26 cellular contexts compared by ENCODE assay signal in genomic region chr19:16914421-16914820, GRCh38. TPM values are rescaled to one million over a fixed set of nuclear protein-coding genes. Genes with fewer than 3 reads are reported as not detected.
DNase-seq lines count a peak whose midpoint lies in the region; ATAC-seq, FAIRE-seq and TF ChIP-seq lines count a peak whose summit lies in the region.
"Had no signal": no experiment of that assay in that cellular context is flagged by ENCODE, and none has a peak within 500 bp of the region (broad histone marks: within the 10 kb centered on the region; RNA-seq: fewer than 3 reads in every experiment).

No MANE protein-coding gene starts in this region.

- peak; percentile 46 for DNase-seq in activated effector memory CD4-positive, alpha-beta T cell treated with anti-CD3 and anti-CD28 coated beads, Interleukin-2, amount 50 U/mL, for 16 hours
- no peak for DNase-seq in activated effector memory CD4-positive, alpha-beta T cell treated with Interleukin-2 at 50 U/mL for 16 hours
- DNase-seq in kidney (peak; percentile 38), sigmoid colon (peak; percentile 57), adrenal gland (no peak)
- DNase-seq in activated CD4-positive, alpha-beta T cell treated with anti-CD3 and anti-CD28 coated beads, Interleukin-2, amount 50 U/mL, for 48 hours = no peak
- DNase-seq: CD4-positive, alpha-beta T cell; CD8-positive, alpha-beta memory T cell; DMS 273 treated with DMSO at 0.1 percent for 48 hours; DMS79; EL; GDM1; GOT3 had no signal

- no peaks in the 10 kb centered on the region for H3K36me3 Mint-ChIP-seq in activated T-helper 17 cell treated with anti-CD3 and anti-CD28 coated beads, Interleukin-2, amount 50 U/mL, for 72 hours (ENCODE audit: low read depth)

- H3K4me3 Mint-ChIP-seq in activated T-helper 17 cell treated with anti-CD3 and anti-CD28 coated beads, Interleukin-2, amount 50 U/mL, for 72 hours = no peak overlapping the region
- H3K4me3 Mint-ChIP-seq: B cell; CD4-positive, alpha-beta T cell; CD8-positive, alpha-beta memory T cell had no signal

- H3K4me1 Mint-ChIP-seq in activated T-helper 17 cell treated with anti-CD3 and anti-CD28 coated beads, Interleukin-2, amount 50 U/mL, for 72 hours = no peaks in the 10 kb centered on the region
- H3K4me1 Mint-ChIP-seq: B cell; CD8-positive, alpha-beta memory T cell had no signal

- peaks cover 4% of the 10 kb centered on the region for H3K27me3 Mint-ChIP-seq in activated T-helper 17 cell treated with anti-CD3 and anti-CD28 coated beads, Interleukin-2, amount 50 U/mL, for 72 hours

- ATAC-seq in GM18502 (IDR thresholded peaks at IDR 0.05; ENCODE audit: poor library complexity, unreplicated experiment) = no peak
- ATAC-seq in activated T-helper 17 cell treated with anti-CD3 and anti-CD28 coated beads, Interleukin-2, amount 50 U/mL, for 72 hours (replicated peaks) = no peak
- ATAC-seq: GM12878, HCT116 had no signal

- H3K27ac ChIP-seq in kidney (ENCODE audit: low read depth in 2 of 2, low read length in 2 of 2) (no peak overlapping the region), sigmoid colon (no peak overlapping the region), adrenal gland (no peak overlapping the region)
- H3K27ac ChIP-seq: 22Rv1, BLaER1, C4-2B had no signal

- H3K27ac Mint-ChIP-seq in activated T-helper 17 cell treated with anti-CD3 and anti-CD28 coated beads, Interleukin-2, amount 50 U/mL, for 72 hours = no peak overlapping the region
- H3K27ac Mint-ChIP-seq: B cell; CD4-positive, alpha-beta T cell; CD8-positive, alpha-beta memory T cell had no signal

- peaks cover 19% of the 10 kb centered on the region for H3K9me3 Mint-ChIP-seq in activated T-helper 17 cell treated with anti-CD3 and anti-CD28 coated beads, Interleukin-2, amount 50 U/mL, for 72 hours

- H3K9ac ChIP-seq in kidney (ENCODE audit: low read length in 2 of 2) = no peak overlapping the region
- H3K9ac ChIP-seq: BLaER1 had no signal

- H3K27me3 ChIP-seq in sigmoid colon (no peaks in the 10 kb centered on the region), adrenal gland (no peaks in the 10 kb centered on the region)
- H3K27me3 ChIP-seq: BLaER1 had no signal

- TF ChIP-seq EP300 in sigmoid colon (IDR thresholded peaks at IDR 0.05) = no peak

- no peak for FAIRE-seq in kidney (lab: Jason Lieb, UNC)
- FAIRE-seq: A204.1, D721Med, GM12878, GM18507, H54 had no signal

- intact Hi-C loops in kidney (cut with DNase I) (no loop called here), sigmoid colon (cut with DNase I) (no loop called here), adrenal gland (cut with DNase I) (no loop called here)

- H3K4me3 ChIP-seq in kidney (ENCODE audit: low read length in 2 of 2) (no peak overlapping the region), sigmoid colon (no peak overlapping the region), adrenal gland (no peak overlapping the region)
- H3K4me3 ChIP-seq: BLaER1, GM12878 had no signal

- H3K4me1 ChIP-seq in kidney (ENCODE audit: control insufficient read depth in 1 of 2, insufficient read depth in 1 of 2, low read depth in 1 of 2, low read length in 2 of 2) (no peaks in the 10 kb centered on the region), sigmoid colon (no peaks in the 10 kb centered on the region), adrenal gland (replicated peaks in 1 of 2) (no peaks in the 10 kb centered on the region)

- no peak for TF ChIP-seq POLR2A in sigmoid colon (IDR thresholded peaks at IDR 0.05)
- no peak for TF ChIP-seq POLR2A in adrenal gland (IDR thresholded peaks at IDR 0.05)

- TF ChIP-seq CTCF in kidney (IDR thresholded peaks at IDR 0.05; ENCODE audit: borderline replicate concordance, extremely low read depth, insufficient read depth) (no peak), sigmoid colon (IDR thresholded peaks at IDR 0.05) (no peak), adrenal gland (IDR thresholded peaks at IDR 0.05) (no peak)

- H3K36me3 ChIP-seq in kidney (ENCODE audit: control insufficient read depth in 1 of 2, insufficient read depth in 2 of 2, low read length in 2 of 2) = no peaks in the 10 kb centered on the region
- no peaks in the 10 kb centered on the region for H3K36me3 ChIP-seq in sigmoid colon
- H3K36me3 ChIP-seq in adrenal gland (replicated peaks in 1 of 2) = no peaks in the 10 kb centered on the region

- H3K9me3 ChIP-seq in kidney (ENCODE audit: control insufficient read depth in 1 of 2, low read length in 2 of 2) (peaks cover 4 to 15% of the 10 kb centered on the region in 2 donors), sigmoid colon (peaks cover 9 to 19% (median 16%) of the 10 kb centered on the region in 4 donors), adrenal gland (replicated peaks in 1 of 3) (peaks cover 0 to 4% (median 0%) of the 10 kb centered on the region in 3 donors)

- 91 to 94% methylated on average over 11 of the region's 11 CpGs for WGBS in sigmoid colon, 2 donors
- 86 to 91% (median 90%) methylated on average over 1 to 11 of the region's 11 CpGs for WGBS in adrenal gland, 4 donors

RNA-seq across cellular contexts. Expression of gene F2RL3, which starts 25.6 kb away (rescaled TPM):
- total RNA-seq in kidney (3.2 TPM), sigmoid colon (1 to 10 TPM; 1.8 to 3.9 (median 1.9) TPM), adrenal gland (1 to 10 TPM in 7 of 8 donors, under 1 TPM in 1; 0.83 to 3.8 (median 2.2) TPM)
- polyA plus RNA-seq in kidney (ENCODE audit: insufficient read depth, low read depth, low replicate concordance) (1.4 TPM), sigmoid colon (1 to 10 TPM in 2 of 3 donors, under 1 TPM in 1; 0.69 to 3.5 (median 2.4) TPM), adrenal gland (1 to 10 TPM in 2 of 3 donors, under 1 TPM in 1; 0.62 to 3.1 (median 3.0) TPM)
- total RNA-seq in activated T-helper 17 cell treated with anti-CD3 and anti-CD28 coated beads, Interleukin-2, amount 50 U/mL, for 72 hours = not detected
- total RNA-seq: CD4-positive, alpha-beta T cell; CD8-positive, alpha-beta memory T cell had no signal
- polyA plus RNA-seq: AG04450; CD8-positive, alpha-beta memory T cell had no signal

Comparison
In these comparisons a context has a peak if more than half of its experiments do, and no peak if none do; other contexts are left out.
1. DNase-seq: peak in activated effector memory CD4-positive, alpha-beta T cell treated with anti-CD3 and anti-CD28 coated beads, Interleukin-2, amount 50 U/mL, for 16 hours (single experiment), kidney (single experiment) and sigmoid colon (single experiment); none in activated effector memory CD4-positive, alpha-beta T cell treated with Interleukin-2 at 50 U/mL for 16 hours (single experiment), adrenal gland (0 of 7) and activated CD4-positive, alpha-beta T cell treated with anti-CD3 and anti-CD28 coated beads, Interleukin-2, amount 50 U/mL, for 48 hours (0 of 2).